8 cellular contexts compared by ENCODE assay signal in genomic region chr19:10095948-10096614, GRCh38. TPM values are rescaled to one million over a fixed set of nuclear protein-coding genes. Genes with fewer than 3 reads are reported as not detected.
A peak's percentile ranks its signal among the peaks of the same experiment; 100 is the strongest.
DNase-seq lines count a peak whose midpoint lies in the region; ATAC-seq and TF ChIP-seq lines count a peak whose summit lies in the region.

No MANE protein-coding gene starts in this region.

- peaks cover 2% of the 10 kb centered on the region for H3K27me3 Mint-ChIP-seq in IgD-negative memory B cell
- no peaks in the 10 kb centered on the region for H3K27me3 Mint-ChIP-seq in activated T-helper 1 cell treated with anti-CD3 and anti-CD28 coated beads, Interleukin-12 subunit alpha, Interleukin-12 subunit beta, Interleukin-2, Interleukin-4 antibody, amounts not matched to agents 30 ng/mL and 10 ng/mL and 1 ng/mL, durations not matched to agents 14 hours and 24 hours and 36 hours (ENCODE audit: insufficient read depth)
- no peaks in the 10 kb centered on the region for H3K27me3 Mint-ChIP-seq in natural killer cell treated with Interleukin-12 subunit alpha and Interleukin-12 subunit beta and Interleukin-15 and Interleukin-18, amount 100 ng/mL, for 72 hours

- peak overlapping the region; percentile 63 for H3K9ac ChIP-seq in fibroblast of lung (ENCODE audit: insufficient read depth, low read length)

- peak overlapping the region; percentile 51 for H3K27ac ChIP-seq in fibroblast of lung (ENCODE audit: insufficient read depth, low read length)

- intact Hi-C loops in activated T-helper 1 cell treated with anti-CD3 and anti-CD28 coated beads, Interleukin-12 subunit alpha, Interleukin-12 subunit beta, Interleukin-2, Interleukin-4 antibody, amounts not matched to agents 30 ng/mL and 10 ng/mL and 1 ng/mL, durations not matched to agents 14 hours and 24 hours and 36 hours (cut with micrococcal nuclease): loop anchor here (1.0 to 2.0 kb wide), 4 partner anchors 8 to 99 kb away; partner anchors contain the start of genes DNMT1 and SHFL

- H3K36me3 ChIP-seq in fibroblast of lung (ENCODE audit: control insufficient read depth, insufficient read depth, low read length): peaks cover 8% of the 10 kb centered on the region

- no peaks in the 10 kb centered on the region for H3K27me3 ChIP-seq in fibroblast of lung (ENCODE audit: control insufficient read depth, insufficient read depth, low read length)

- H2AFZ ChIP-seq in fibroblast of lung (ENCODE audit: low read length): peak overlapping the region; percentile 95

- H3K79me2 ChIP-seq in fibroblast of lung (ENCODE audit: control insufficient read depth, insufficient read depth, low read length): no peaks in the 10 kb centered on the region

- H3K4me1 Mint-ChIP-seq in IgD-negative memory B cell: peaks cover 26 to 32% (median 27%) of the 10 kb centered on the region in 3 donors
- H3K4me1 Mint-ChIP-seq in activated T-helper 1 cell treated with anti-CD3 and anti-CD28 coated beads, Interleukin-12 subunit alpha, Interleukin-12 subunit beta, Interleukin-2, Interleukin-4 antibody, amounts not matched to agents 30 ng/mL and 10 ng/mL and 1 ng/mL, durations not matched to agents 14 hours and 24 hours and 36 hours (ENCODE audit: low read depth): peaks cover 21% of the 10 kb centered on the region
- H3K4me1 Mint-ChIP-seq in natural killer cell treated with Interleukin-12 subunit alpha and Interleukin-12 subunit beta and Interleukin-15 and Interleukin-18, amount 100 ng/mL, for 72 hours (ENCODE audit: low read depth in 2 of 2): peaks cover 29 to 35% of the 10 kb centered on the region in 2 donors

- TF ChIP-seq CTCF in fibroblast of lung (conservative IDR thresholded peaks at IDR 0.05 in 1 of 2, IDR thresholded peaks at IDR 0.05 in 1 of 2; ENCODE audit: low read depth in 1 of 2, low read length in 2 of 2): no peak

- peaks cover 5% of the 10 kb centered on the region for H3K36me3 Mint-ChIP-seq in IgD-negative memory B cell
- peaks cover 28% of the 10 kb centered on the region for H3K36me3 Mint-ChIP-seq in activated T-helper 1 cell treated with anti-CD3 and anti-CD28 coated beads, Interleukin-12 subunit alpha, Interleukin-12 subunit beta, Interleukin-2, Interleukin-4 antibody, amounts not matched to agents 30 ng/mL and 10 ng/mL and 1 ng/mL, durations not matched to agents 14 hours and 24 hours and 36 hours (ENCODE audit: low read depth)
- peaks cover 5% of the 10 kb centered on the region for H3K36me3 Mint-ChIP-seq in natural killer cell treated with Interleukin-12 subunit alpha and Interleukin-12 subunit beta and Interleukin-15 and Interleukin-18, amount 100 ng/mL, for 72 hours

- ATAC-seq in GM21717 (IDR thresholded peaks at IDR 0.05; ENCODE audit: unreplicated experiment): peak; percentile 49
- ATAC-seq in natural killer cell treated with Interleukin-12 subunit alpha and Interleukin-12 subunit beta and Interleukin-15 and Interleukin-18, amount 100 ng/mL, for 72 hours: peak; percentile 98

- H3K4me3 ChIP-seq in fibroblast of lung (replicated peaks in 1 of 4; ENCODE audit: control extremely low read depth in 1 of 4, insufficient read depth in 1 of 4, low read depth in 3 of 4, low read length in 4 of 4): peak overlapping the region; percentile 33 to 58 (median 36)

- H3K9me3 ChIP-seq in fibroblast of lung (ENCODE audit: control insufficient read depth, insufficient read depth, low read depth, low read length): no peaks in the 10 kb centered on the region

- no peaks in the 10 kb centered on the region for H4K20me1 ChIP-seq in fibroblast of lung (ENCODE audit: control insufficient read depth, extremely low read depth, insufficient read depth, low read length)

- H3K4me2 ChIP-seq in fibroblast of lung (ENCODE audit: extremely low read depth, insufficient read depth, low read length): peak overlapping the region; percentile 92

- H3K27ac Mint-ChIP-seq in IgD-negative memory B cell: peak overlapping the region; percentile 71 to 95 (median 91)
- H3K27ac Mint-ChIP-seq in activated T-helper 1 cell treated with anti-CD3 and anti-CD28 coated beads, Interleukin-12 subunit alpha, Interleukin-12 subunit beta, Interleukin-2, Interleukin-4 antibody, amounts not matched to agents 30 ng/mL and 10 ng/mL and 1 ng/mL, durations not matched to agents 14 hours and 24 hours and 36 hours: peak overlapping the region; percentile 79
- H3K27ac Mint-ChIP-seq in natural killer cell treated with Interleukin-12 subunit alpha and Interleukin-12 subunit beta and Interleukin-15 and Interleukin-18, amount 100 ng/mL, for 72 hours: peak overlapping the region; percentile 41 to 56

- H3K4me3 Mint-ChIP-seq in IgD-negative memory B cell: peak overlapping the region; percentile 61 to 92 (median 66)
- H3K4me3 Mint-ChIP-seq in activated T-helper 1 cell treated with anti-CD3 and anti-CD28 coated beads, Interleukin-12 subunit alpha, Interleukin-12 subunit beta, Interleukin-2, Interleukin-4 antibody, amounts not matched to agents 30 ng/mL and 10 ng/mL and 1 ng/mL, durations not matched to agents 14 hours and 24 hours and 36 hours: peak overlapping the region; percentile 49
- H3K4me3 Mint-ChIP-seq in natural killer cell treated with Interleukin-12 subunit alpha and Interleukin-12 subunit beta and Interleukin-15 and Interleukin-18, amount 100 ng/mL, for 72 hours: peak overlapping the region; percentile 48

- H3K9me3 Mint-ChIP-seq in IgD-negative memory B cell: peaks cover 0 to 2% (median 0%) of the 10 kb centered on the region in 3 donors
- H3K9me3 Mint-ChIP-seq in activated T-helper 1 cell treated with anti-CD3 and anti-CD28 coated beads, Interleukin-12 subunit alpha, Interleukin-12 subunit beta, Interleukin-2, Interleukin-4 antibody, amounts not matched to agents 30 ng/mL and 10 ng/mL and 1 ng/mL, durations not matched to agents 14 hours and 24 hours and 36 hours: no peaks in the 10 kb centered on the region
- no peaks in the 10 kb centered on the region for H3K9me3 Mint-ChIP-seq in natural killer cell treated with Interleukin-12 subunit alpha and Interleukin-12 subunit beta and Interleukin-15 and Interleukin-18, amount 100 ng/mL, for 72 hours

- DNase-seq in DMS153 (lab: John Stamatoyannopoulos, UW): peak; percentile 85
- DNase-seq in activated T-helper 1 cell treated with anti-CD3 and anti-CD28 coated beads, Interleukin-12 subunit alpha, Interleukin-12 subunit beta, Interleukin-2, Interleukin-4 antibody, amounts not matched to agents 30 ng/mL and 10 ng/mL and 1 ng/mL, durations not matched to agents 14 hours and 24 hours and 36 hours (ENCODE audit: low spot score): peak; percentile 91
- peak; percentile 80 to 89 for DNase-seq in fibroblast of lung (ENCODE audit: low read depth in 2 of 2)
- peak; percentile 95 for DNase-seq in natural killer cell treated with Interleukin-12 subunit alpha and Interleukin-12 subunit beta and Interleukin-15 and Interleukin-18, amount 100 ng/mL, for 72 hours (ENCODE audit: low spot score)
- peak; percentile 81 to 92 (median 86) for DNase-seq in stimulated activated naive CD4-positive, alpha-beta T cell (lab: John Stamatoyannopoulos, UW)

- H3K4me1 ChIP-seq in fibroblast of lung (ENCODE audit: control insufficient read depth, extremely low read depth, insufficient read depth, low read length): peaks cover 10% of the 10 kb centered on the region

RNA-seq across cellular contexts. Expression of gene ANGPTL6, which starts 6.4 kb away (rescaled TPM):
- 1.3 TPM for polyA plus RNA-seq in IgD-negative memory B cell
- polyA plus RNA-seq in PFSK-1 (2012; ENCODE audit: insufficient read length, low read depth): 0.43 TPM
- total RNA-seq in activated T-helper 1 cell treated with anti-CD3 and anti-CD28 coated beads, Interleukin-12 subunit alpha, Interleukin-12 subunit beta, Interleukin-2, Interleukin-4 antibody, amounts not matched to agents 30 ng/mL and 10 ng/mL and 1 ng/mL, durations not matched to agents 14 hours and 24 hours and 36 hours: 8.2 and 8.5 TPM in 2 replicates
- total RNA-seq in fibroblast of lung: 0.26 and 0.33 TPM in 2 replicates
- 0.12 and 0.14 TPM in 2 replicates for polyA plus RNA-seq in fibroblast of lung
- 0.15 and 0.16 TPM in 2 replicates for polyA plus RNA-seq in fibroblast of lung (2012)
- polyA minus RNA-seq in fibroblast of lung (ENCODE audit: low replicate concordance): 0.44 TPM in 1 of 2 replicates, not detected in the other
- total RNA-seq in natural killer cell treated with Interleukin-12 subunit alpha and Interleukin-12 subunit beta and Interleukin-15 and Interleukin-18, amount 100 ng/mL, for 72 hours: 1 to 10 TPM; 5.1 to 5.2 TPM

RNA-seq across cellular contexts. Expression of gene SHFL, which starts 10.0 kb away (rescaled TPM):
- polyA plus RNA-seq in IgD-negative memory B cell (63.2 TPM), fibroblast of lung (17.0 and 29.0 TPM in 2 replicates)
- 19.5 TPM for polyA plus RNA-seq in PFSK-1 (2012; ENCODE audit: insufficient read length, low read depth)
- 64.1 and 70.5 TPM in 2 replicates for total RNA-seq in activated T-helper 1 cell treated with anti-CD3 and anti-CD28 coated beads, Interleukin-12 subunit alpha, Interleukin-12 subunit beta, Interleukin-2, Interleukin-4 antibody, amounts not matched to agents 30 ng/mL and 10 ng/mL and 1 ng/mL, durations not matched to agents 14 hours and 24 hours and 36 hours
- 25.7 and 29.4 TPM in 2 replicates for total RNA-seq in fibroblast of lung
- 20.6 and 28.2 TPM in 2 replicates for polyA plus RNA-seq in fibroblast of lung (2012)
- 14.5 and 15.7 TPM in 2 replicates for polyA minus RNA-seq in fibroblast of lung (ENCODE audit: low replicate concordance)
- 10 to 100 TPM; 61.9 to 83.1 TPM for total RNA-seq in natural killer cell treated with Interleukin-12 subunit alpha and Interleukin-12 subunit beta and Interleukin-15 and Interleukin-18, amount 100 ng/mL, for 72 hours

RNA-seq across cellular contexts. Expression of gene PPAN, which starts 10.1 kb away (rescaled TPM):
- 37.5 TPM for polyA plus RNA-seq in IgD-negative memory B cell
- polyA plus RNA-seq in PFSK-1 (2012; ENCODE audit: insufficient read length, low read depth): 185 TPM
- 234 and 250 TPM in 2 replicates for total RNA-seq in activated T-helper 1 cell treated with anti-CD3 and anti-CD28 coated beads, Interleukin-12 subunit alpha, Interleukin-12 subunit beta, Interleukin-2, Interleukin-4 antibody, amounts not matched to agents 30 ng/mL and 10 ng/mL and 1 ng/mL, durations not matched to agents 14 hours and 24 hours and 36 hours
- total RNA-seq in fibroblast of lung: 22.6 and 26.5 TPM in 2 replicates
- 15.3 and 19.7 TPM in 2 replicates for polyA plus RNA-seq in fibroblast of lung
- polyA plus RNA-seq in fibroblast of lung (2012): 23.1 and 33.0 TPM in 2 replicates
- 54.1 and 151 TPM in 2 replicates for polyA minus RNA-seq in fibroblast of lung (ENCODE audit: low replicate concordance)
- total RNA-seq in natural killer cell treated with Interleukin-12 subunit alpha and Interleukin-12 subunit beta and Interleukin-15 and Interleukin-18, amount 100 ng/mL, for 72 hours: 100 to 1,000 TPM; 114 to 178 TPM

RNA-seq across cellular contexts. Expression of gene P2RY11, which starts 15.4 kb away (rescaled TPM):
- polyA plus RNA-seq in IgD-negative memory B cell (3.3 TPM), fibroblast of lung (0.68 and 0.88 TPM in 2 replicates)
- polyA plus RNA-seq in PFSK-1 (2012; ENCODE audit: insufficient read length, low read depth): 41.3 TPM
- 64.4 and 64.9 TPM in 2 replicates for total RNA-seq in activated T-helper 1 cell treated with anti-CD3 and anti-CD28 coated beads, Interleukin-12 subunit alpha, Interleukin-12 subunit beta, Interleukin-2, Interleukin-4 antibody, amounts not matched to agents 30 ng/mL and 10 ng/mL and 1 ng/mL, durations not matched to agents 14 hours and 24 hours and 36 hours
- total RNA-seq in fibroblast of lung: 2.6 and 3.3 TPM in 2 replicates
- polyA plus RNA-seq in fibroblast of lung (2012): 2.8 and 3.2 TPM in 2 replicates
- polyA minus RNA-seq in fibroblast of lung (ENCODE audit: low replicate concordance): 0.96 and 8.7 TPM in 2 replicates
- total RNA-seq in natural killer cell treated with Interleukin-12 subunit alpha and Interleukin-12 subunit beta and Interleukin-15 and Interleukin-18, amount 100 ng/mL, for 72 hours: 10 to 100 TPM; 35.0 to 35.6 TPM

RNA-seq across cellular contexts. Expression of gene EIF3G, which starts 23.6 kb away (rescaled TPM):
- polyA plus RNA-seq in IgD-negative memory B cell (214 TPM), fibroblast of lung (169 and 236 TPM in 2 replicates)
- polyA plus RNA-seq in PFSK-1 (2012; ENCODE audit: insufficient read length, low read depth): 661 TPM
- total RNA-seq in activated T-helper 1 cell treated with anti-CD3 and anti-CD28 coated beads, Interleukin-12 subunit alpha, Interleukin-12 subunit beta, Interleukin-2, Interleukin-4 antibody, amounts not matched to agents 30 ng/mL and 10 ng/mL and 1 ng/mL, durations not matched to agents 14 hours and 24 hours and 36 hours: 371 and 377 TPM in 2 replicates
- total RNA-seq in fibroblast of lung: 296 and 385 TPM in 2 replicates
- 190 and 275 TPM in 2 replicates for polyA plus RNA-seq in fibroblast of lung (2012)
- 106 and 110 TPM in 2 replicates for polyA minus RNA-seq in fibroblast of lung (ENCODE audit: low replicate concordance)
- total RNA-seq in natural killer cell treated with Interleukin-12 subunit alpha and Interleukin-12 subunit beta and Interleukin-15 and Interleukin-18, amount 100 ng/mL, for 72 hours: 100 to 1,000 TPM; 245 to 329 TPM

Comparison
In these comparisons a context has a peak if more than half of its experiments do, and no peak if none do; other contexts are left out.
1. Peak in every context shown above with its lines: DNase-seq, ATAC-seq, H3K4me3 ChIP-seq and H3K27ac ChIP-seq.